In the genomic region with DNA sequence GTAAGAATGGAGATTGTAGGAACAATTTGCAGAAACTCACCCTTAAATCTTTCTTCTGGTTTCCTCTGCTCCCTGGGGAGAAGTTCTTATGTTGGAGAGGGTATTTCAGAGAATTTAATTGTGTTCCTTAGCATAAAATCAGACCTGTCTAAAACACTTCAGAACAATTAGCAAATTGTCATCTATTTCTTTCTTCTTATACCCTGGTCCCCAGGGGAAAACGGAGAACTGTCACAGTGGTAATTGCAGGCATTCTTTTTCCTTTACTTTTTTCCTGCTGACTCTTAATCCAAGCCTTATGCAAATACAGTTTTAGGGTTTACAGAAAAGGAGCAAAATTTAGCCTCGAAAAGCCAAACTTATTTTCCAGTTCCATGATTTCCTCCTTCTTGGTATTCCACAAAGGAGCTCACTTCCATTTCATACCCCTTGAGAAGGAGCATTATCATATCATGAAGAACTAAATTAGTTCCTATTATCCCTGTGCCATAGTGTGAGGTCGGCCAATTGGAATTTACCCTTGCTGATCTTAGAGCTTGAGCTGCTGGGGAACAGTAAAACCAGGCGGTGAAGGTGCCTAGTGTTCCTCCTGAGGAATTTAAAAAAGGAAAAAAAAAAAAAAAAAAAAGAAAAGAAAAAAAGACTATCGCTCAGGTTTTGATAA, we compare ENCODE assay signal across 20 cellular contexts.
"Had no signal": no experiment of that assay in that cellular context is flagged by ENCODE, and none has a peak within 500 bp of the region (broad histone marks: within the 10 kb centered on the region; RNA-seq: fewer than 3 reads in every experiment).

No MANE protein-coding gene starts in this region.

- DNase-seq: activated CD8-positive, alpha-beta memory T cell treated with anti-CD3 and anti-CD28 coated beads, Interleukin-2, amount 50 U/mL, for 48 hours; activated CD8-positive, alpha-beta T cell treated with anti-CD3 and anti-CD28 coated beads for 36 hours; activated naive CD4-positive, alpha-beta T cell treated with Interleukin-2 at 50 U/mL for 16 hours; activated naive CD8-positive, alpha-beta T cell treated with anti-CD3 and anti-CD28 coated beads, Interleukin-2, amount 50 U/mL, for 24 hours; colonic mucosa; foreskin melanocyte; heart left ventricle; kidney; left ventricle myocardium superior; mesenchymal stem cell; right cardiac atrium; thyroid gland had no signal

- H3K4me3 ChIP-seq: colonic mucosa, heart left ventricle, smooth muscle cell, thyroid gland had no signal

- H3K36me3 Mint-ChIP-seq: stimulated activated effector memory CD8-positive, alpha-beta T cell treated with anti-CD3 and anti-CD28 coated beads, Interleukin-12 subunit alpha, Interleukin-12 subunit beta, amount 100 ng/mL, for 72 hours had no signal

- H3K9me3 ChIP-seq: colonic mucosa, heart left ventricle, neutrophil, thyroid gland had no signal

- FAIRE-seq: endothelial cell of umbilical vein, urothelium cell line had no signal

- H3K27me3 Mint-ChIP-seq: activated naive CD8-positive, alpha-beta T cell treated with anti-CD3 and anti-CD28 coated beads, Interleukin-2, amount 50 U/mL, for 24 hours; progenitor cell of endocrine pancreas had no signal

- H3K27me3 ChIP-seq: colonic mucosa, heart left ventricle, neutrophil, thyroid gland had no signal

- ATAC-seq: activated CD8-positive, alpha-beta T cell treated with anti-CD3 and anti-CD28 coated beads for 36 hours; activated naive CD8-positive, alpha-beta T cell treated with anti-CD3 and anti-CD28 coated beads, Interleukin-2, amount 50 U/mL, for 24 hours; heart left ventricle; left ventricle myocardium superior; right cardiac atrium; stimulated activated effector memory CD8-positive, alpha-beta T cell treated with anti-CD3 and anti-CD28 coated beads, Interleukin-12 subunit alpha, Interleukin-12 subunit beta, amount 100 ng/mL, for 72 hours had no signal

- H3K4me2 ChIP-seq: smooth muscle cell had no signal

- H3K4me1 ChIP-seq: colonic mucosa, heart left ventricle had no signal

- H3K9me3 Mint-ChIP-seq: activated CD8-positive, alpha-beta T cell treated with anti-CD3 and anti-CD28 coated beads for 36 hours; activated naive CD8-positive, alpha-beta T cell treated with anti-CD3 and anti-CD28 coated beads, Interleukin-2, amount 50 U/mL, for 24 hours; activated T-helper 1 cell treated with anti-CD3 and anti-CD28 coated beads, Interleukin-12 subunit alpha, Interleukin-12 subunit beta, Interleukin-2, Interleukin-4 antibody, amounts not matched to agents 30 ng/mL and 10 ng/mL and 1 ng/mL, durations not matched to agents 14 hours and 24 hours and 36 hours; stimulated activated effector memory CD8-positive, alpha-beta T cell treated with anti-CD3 and anti-CD28 coated beads, Interleukin-12 subunit alpha, Interleukin-12 subunit beta, amount 100 ng/mL, for 72 hours; T-helper 2 cell treated with Interferon-gamma antibody and Interleukin-4, amounts not matched to agents 5 μg/mL and 100 μg/mL, for 36 hours had no signal

- H3K4me1 Mint-ChIP-seq: stimulated activated effector memory CD8-positive, alpha-beta T cell treated with anti-CD3 and anti-CD28 coated beads, Interleukin-12 subunit alpha, Interleukin-12 subunit beta, amount 100 ng/mL, for 72 hours had no signal

- H3K27ac ChIP-seq: colonic mucosa, heart left ventricle, neutrophil, thyroid gland had no signal

- H3K27ac Mint-ChIP-seq: activated CD8-positive, alpha-beta T cell treated with anti-CD3 and anti-CD28 coated beads for 36 hours; activated naive CD8-positive, alpha-beta T cell treated with anti-CD3 and anti-CD28 coated beads, Interleukin-2, amount 50 U/mL, for 24 hours; activated T-helper 1 cell treated with anti-CD3 and anti-CD28 coated beads, Interleukin-12 subunit alpha, Interleukin-12 subunit beta, Interleukin-2, Interleukin-4 antibody, amounts not matched to agents 30 ng/mL and 10 ng/mL and 1 ng/mL, durations not matched to agents 14 hours and 24 hours and 36 hours; progenitor cell of endocrine pancreas; stimulated activated effector memory CD8-positive, alpha-beta T cell treated with anti-CD3 and anti-CD28 coated beads, Interleukin-12 subunit alpha, Interleukin-12 subunit beta, amount 100 ng/mL, for 72 hours; T-helper 2 cell treated with Interferon-gamma antibody and Interleukin-4, amounts not matched to agents 5 μg/mL and 100 μg/mL, for 36 hours had no signal

- H3K36me3 ChIP-seq: colonic mucosa, heart left ventricle, neutrophil, thyroid gland had no signal

- H3K4me3 Mint-ChIP-seq: activated CD8-positive, alpha-beta T cell treated with anti-CD3 and anti-CD28 coated beads for 36 hours; activated naive CD8-positive, alpha-beta T cell treated with anti-CD3 and anti-CD28 coated beads, Interleukin-2, amount 50 U/mL, for 24 hours; activated T-helper 1 cell treated with anti-CD3 and anti-CD28 coated beads, Interleukin-12 subunit alpha, Interleukin-12 subunit beta, Interleukin-2, Interleukin-4 antibody, amounts not matched to agents 30 ng/mL and 10 ng/mL and 1 ng/mL, durations not matched to agents 14 hours and 24 hours and 36 hours; stimulated activated effector memory CD8-positive, alpha-beta T cell treated with anti-CD3 and anti-CD28 coated beads, Interleukin-12 subunit alpha, Interleukin-12 subunit beta, amount 100 ng/mL, for 72 hours; T-helper 2 cell treated with Interferon-gamma antibody and Interleukin-4, amounts not matched to agents 5 μg/mL and 100 μg/mL, for 36 hours had no signal
